In genomic region chr22:39076586-39077512, GRCh38 we compare ENCODE assay signal across 8 cellular contexts. TPM values are rescaled to one million over a fixed set of nuclear protein-coding genes. Genes with fewer than 3 reads are reported as not detected.
DNase-seq lines count a peak whose midpoint lies in the region; ATAC-seq lines count a peak whose summit lies in the region.
"Not testable (repeated sequence)": the region's sequence is repeated elsewhere in the genome, so short reads cannot be mapped to it uniquely, and the experiment has no call there.

Gene APOBEC3G (plus strand): TSS chr22:39077275. CDS start chr22:39077362, 87 bp downstream.

- peaks cover 20% of the 10 kb centered on the region for H3K36me3 ChIP-seq in CD8-positive, alpha-beta memory T cell (ENCODE audit: insufficient read depth, low read length)

- H3K4me1 Mint-ChIP-seq in CD8-positive, alpha-beta memory T cell, result peaks cover 37 to 53% (median 45%) of the 10 kb centered on the region in 3 donors
- peaks cover 42% of the 10 kb centered on the region for H3K4me1 Mint-ChIP-seq in stimulated activated effector memory CD8-positive, alpha-beta T cell treated with anti-CD3 and anti-CD28 coated beads, Interleukin-12 subunit alpha, Interleukin-12 subunit beta, amount 100 ng/mL, for 72 hours

- peak; percentile 87 for ATAC-seq in GM19463 (IDR thresholded peaks at IDR 0.05; ENCODE audit: unreplicated experiment)
- ATAC-seq in HG03280 (IDR thresholded peaks at IDR 0.05; ENCODE audit: unreplicated experiment), result peak; percentile 81
- ATAC-seq in stimulated activated effector memory CD8-positive, alpha-beta T cell treated with anti-CD3 and anti-CD28 coated beads, Interleukin-12 subunit alpha, Interleukin-12 subunit beta, amount 100 ng/mL, for 72 hours, result peak; percentile 93

- not testable (repeated sequence) for H3K9me3 Mint-ChIP-seq in CD8-positive, alpha-beta memory T cell; stimulated activated effector memory CD8-positive, alpha-beta T cell treated with anti-CD3 and anti-CD28 coated beads, Interleukin-12 subunit alpha, Interleukin-12 subunit beta, amount 100 ng/mL, for 72 hours

- in situ Hi-C loops in SK-MEL-5 (cut with HindIII; ENCODE audit: low pct_unique_long_range_greater_than_20kb, low sequenced_read_pairs), result not testable (repeated sequence)

- H3K4me1 ChIP-seq in CD8-positive, alpha-beta memory T cell (ENCODE audit: insufficient read depth, low read length), result peaks cover 38% of the 10 kb centered on the region

- CTCF ChIA-PET in CD8-positive, alpha-beta memory T cell (lab: Charles Lee), result not testable (repeated sequence)

- peak within 1 kb of the TSS; percentile 86 for H3K27ac ChIP-seq in CD8-positive, alpha-beta memory T cell (ENCODE audit: low read depth, low read length)

- not testable (repeated sequence) for H3K9me3 ChIP-seq in CD8-positive, alpha-beta memory T cell (ENCODE audit: low read length)

- POLR2A ChIA-PET in CD8-positive, alpha-beta memory T cell (lab: Charles Lee), result interaction anchor here (0.5 to 1.6 kb wide), 3 partner anchors 18 to 62 kb away, joined by 3 to 7 read pairs (median 5); partner anchors contain the start of gene APOBEC3C

- not testable (repeated sequence) for H3K27me3 ChIP-seq in CD8-positive, alpha-beta memory T cell (ENCODE audit: insufficient read depth, low read length, poor library complexity, severe bottlenecking)

- not testable (repeated sequence) for H3K27me3 Mint-ChIP-seq in CD8-positive, alpha-beta memory T cell

- H3K4me3 Mint-ChIP-seq in CD8-positive, alpha-beta memory T cell, result peak within 1 kb of the TSS; percentile 84 to 98 (median 93)
- H3K4me3 Mint-ChIP-seq in stimulated activated effector memory CD8-positive, alpha-beta T cell treated with anti-CD3 and anti-CD28 coated beads, Interleukin-12 subunit alpha, Interleukin-12 subunit beta, amount 100 ng/mL, for 72 hours, result peak within 1 kb of the TSS; percentile 99

- peak within 1 kb of the TSS; percentile 89 for H3K4me3 ChIP-seq in CD8-positive, alpha-beta memory T cell (ENCODE audit: low read length)

- peaks cover 13 to 42% (median 17%) of the 10 kb centered on the region in 3 donors for H3K36me3 Mint-ChIP-seq in CD8-positive, alpha-beta memory T cell
- H3K36me3 Mint-ChIP-seq in stimulated activated effector memory CD8-positive, alpha-beta T cell treated with anti-CD3 and anti-CD28 coated beads, Interleukin-12 subunit alpha, Interleukin-12 subunit beta, amount 100 ng/mL, for 72 hours, result peaks cover 58% of the 10 kb centered on the region

- peak within 1 kb of the TSS; percentile 95 to 100 (median 98) for H3K27ac Mint-ChIP-seq in CD8-positive, alpha-beta memory T cell
- H3K27ac Mint-ChIP-seq in stimulated activated effector memory CD8-positive, alpha-beta T cell treated with anti-CD3 and anti-CD28 coated beads, Interleukin-12 subunit alpha, Interleukin-12 subunit beta, amount 100 ng/mL, for 72 hours, result peak within 1 kb of the TSS; percentile 96

- DNase-seq in CD8-positive, alpha-beta memory T cell, result peak; percentile 53 to 85 (median 66)
- DNase-seq in SK-MEL-5 (ENCODE audit: low read depth, low spot score), result peak; percentile 55
- DNase-seq in activated effector memory CD4-positive, alpha-beta T cell treated with anti-CD3 and anti-CD28 coated beads, Interleukin-2, amount 50 U/mL, for 16 hours, result peak; percentile 85
- DNase-seq in fibroblast of gingiva (ENCODE audit: low read depth), result peak; percentile 62
- peak; percentile 7 for DNase-seq in midbrain (lab: John Stamatoyannopoulos, UW)
- DNase-seq in stimulated activated effector memory CD8-positive, alpha-beta T cell treated with anti-CD3 and anti-CD28 coated beads, Interleukin-12 subunit alpha, Interleukin-12 subunit beta, amount 100 ng/mL, for 72 hours (ENCODE audit: low spot score in 2 of 2), result peak in 1 of 2 donors; percentile 82

RNA-seq across cellular contexts. Expression of gene APOBEC3G, which starts in this region (rescaled TPM):
- total RNA-seq in CD8-positive, alpha-beta memory T cell, result 100 to 1,000 TPM; 158 to 165 TPM
- 256 TPM for polyA plus RNA-seq in CD8-positive, alpha-beta memory T cell
- 9.8 and 14.0 TPM in 2 replicates for total RNA-seq in SK-MEL-5 (2014; rRNA removed; shearing (Covaris generic))
- 14.7 and 16.4 TPM in 2 replicates for polyA plus RNA-seq in SK-MEL-5 (2015; cell fraction: cytosol; rRNA removed)
- 10.4 and 15.9 TPM in 2 replicates for polyA plus RNA-seq in SK-MEL-5 (2015; cell fraction: nucleus; rRNA removed)

Comparison
In these comparisons a context has a peak if more than half of its experiments do, and no peak if none do; other contexts are left out.
1. RNA of gene APOBEC3G (total RNA-seq): 158 to 165 TPM in CD8-positive, alpha-beta memory T cell; 9.8 to 14.0 TPM in SK-MEL-5; every median in the first group is over 10 times any median in the second.
2. Peak in every context shown above with its lines, with median percentiles within 50 percentile points of each other: ATAC-seq.